Comparison of ENCODE assay signal across 16 cellular contexts in genomic region chr22:27274770-27275449, GRCh38.
"Had no signal": no experiment of that assay in that cellular context is flagged by ENCODE, and none has a peak within 500 bp of the region (broad histone marks: within the 10 kb centered on the region; RNA-seq: fewer than 3 reads in every experiment).

No MANE protein-coding gene starts in this region.

- H3K4me1 ChIP-seq: body of pancreas, parathyroid adenoma, thyroid gland had no signal

- H3K9ac ChIP-seq: parathyroid adenoma had no signal

- H3K9me3 Mint-ChIP-seq: activated CD8-positive, alpha-beta T cell treated with anti-CD3 and anti-CD28 coated beads for 36 hours had no signal

- H3K4me1 Mint-ChIP-seq: memory B cell had no signal

- H3K36me3 ChIP-seq: stomach, thyroid gland had no signal

- H3K4me3 ChIP-seq: body of pancreas, skin epidermis, stomach, thyroid gland had no signal

- H3K9me3 ChIP-seq: body of pancreas, thyroid gland had no signal

- H3K27ac Mint-ChIP-seq: activated CD8-positive, alpha-beta T cell treated with anti-CD3 and anti-CD28 coated beads for 36 hours; memory B cell; nephron progenitor cell had no signal

- H3K4me3 Mint-ChIP-seq: activated CD8-positive, alpha-beta T cell treated with anti-CD3 and anti-CD28 coated beads for 36 hours; memory B cell; nephron progenitor cell had no signal

- H3K27me3 ChIP-seq: body of pancreas, thyroid gland had no signal

- H3K36me3 Mint-ChIP-seq: memory B cell had no signal

- H3K27me3 Mint-ChIP-seq: memory B cell had no signal

- ATAC-seq: activated CD8-positive, alpha-beta T cell treated with anti-CD3 and anti-CD28 coated beads for 36 hours; body of pancreas; left lobe of liver had no signal

- DNase-seq: activated CD4-positive, alpha-beta T cell treated with anti-CD3 and anti-CD28 coated beads for 4 hours; activated CD8-positive, alpha-beta memory T cell treated with anti-CD3 and anti-CD28 coated beads, Interleukin-2, amount 50 U/mL, for 4 hours; activated CD8-positive, alpha-beta T cell treated with anti-CD3 and anti-CD28 coated beads for 36 hours; activated naive CD4-positive, alpha-beta T cell; body of pancreas; foreskin melanocyte; head of caudate nucleus; islet precursor cell; nephron progenitor cell; stomach; T-helper 1 cell; thyroid gland had no signal
